Comparison of ENCODE assay signal across 29 cellular contexts in genomic region chr1:52145137-52145536, GRCh38. TPM values are rescaled to one million over a fixed set of nuclear protein-coding genes. Genes with fewer than 3 reads are reported as not detected.
DNase-seq lines count a peak whose midpoint lies in the region; ATAC-seq and TF ChIP-seq lines count a peak whose summit lies in the region.
"Had no signal": no experiment of that assay in that cellular context is flagged by ENCODE, and none has a peak within 500 bp of the region (broad histone marks: within the 10 kb centered on the region; RNA-seq: fewer than 3 reads in every experiment).

No MANE protein-coding gene starts in this region.

- no peaks in the 10 kb centered on the region for H3K9me3 Mint-ChIP-seq in activated CD8-positive, alpha-beta T cell treated with anti-CD3 and anti-CD28 coated beads, Interleukin-2, amount 10 ng/mL, durations not matched to agents 7 days and 5 days (ENCODE audit: insufficient read depth)
- H3K9me3 Mint-ChIP-seq: activated CD8-positive, alpha-beta T cell treated with anti-CD3 and anti-CD28 coated beads for 36 hours; activated T-helper 17 cell treated with anti-CD3 and anti-CD28 coated beads, Interleukin-2, amount 50 U/mL, for 72 hours; naive B cell; stimulated activated naive B cell treated with anti-CD40 and anti-IgM and Interleukin-4, amounts not matched to agents 10 μg/mL and 1 μg/mL and 100 μg/mL, for 72 hours; T-helper 2 cell treated with Interferon-gamma antibody and Interleukin-4, amounts not matched to agents 5 μg/mL and 100 μg/mL, for 36 hours had no signal

- 50% methylated on average over 2 of the region's 2 CpGs for WGBS in esophagus muscularis mucosa

- H3K4me2 ChIP-seq in neural cell (ENCODE audit: low read length), result peak overlapping the region; percentile 12

- peaks cover 48% of the 10 kb centered on the region for H3K79me2 ChIP-seq in neural cell (replicated peaks; ENCODE audit: insufficient read depth, low read length)

- no peak overlapping the region for H3K4me3 Mint-ChIP-seq in activated CD8-positive, alpha-beta T cell treated with anti-CD3 and anti-CD28 coated beads, Interleukin-2, amount 10 ng/mL, durations not matched to agents 7 days and 5 days
- H3K4me3 Mint-ChIP-seq: activated CD8-positive, alpha-beta T cell treated with anti-CD3 and anti-CD28 coated beads for 36 hours; activated T-helper 17 cell treated with anti-CD3 and anti-CD28 coated beads, Interleukin-2, amount 50 U/mL, for 72 hours; stimulated activated naive B cell treated with anti-CD40 and anti-IgM and Interleukin-4, amounts not matched to agents 10 μg/mL and 1 μg/mL and 100 μg/mL, for 72 hours; T-helper 2 cell treated with Interferon-gamma antibody and Interleukin-4, amounts not matched to agents 5 μg/mL and 100 μg/mL, for 36 hours had no signal

- H3K36me3 ChIP-seq in esophagus muscularis mucosa, result no peaks in the 10 kb centered on the region
- H3K36me3 ChIP-seq in neural cell (ENCODE audit: insufficient read depth, low read length), result no peaks in the 10 kb centered on the region
- H3K36me3 ChIP-seq: cardiac muscle cell, colonic mucosa, vagina had no signal

- DNase-seq in NCI-H748 (lab: John Stamatoyannopoulos, UW; ENCODE audit: unreplicated experiment) (peak; percentile 14), NCI-H748 treated with DMSO at 0.1 percent for 48 hours (lab: John Stamatoyannopoulos, UW) (no peak), HT-29 (ENCODE audit: low spot score) (peak; percentile 10), esophagus muscularis mucosa (ENCODE audit: extremely low spot score) (no peak), NCI-H1930 (lab: John Stamatoyannopoulos, UW) (no peak)
- DNase-seq in activated CD8-positive, alpha-beta T cell treated with anti-CD3 and anti-CD28 coated beads, Interleukin-2, amount 10 ng/mL, durations not matched to agents 7 days and 5 days, result no peak
- DNase-seq: activated CD8-positive, alpha-beta T cell treated with anti-CD3 and anti-CD28 coated beads for 36 hours; activated naive CD4-positive, alpha-beta T cell treated with anti-CD3 and anti-CD28 coated beads, Interleukin-2, amount 50 U/mL, for 16 hours; aorta; Calu3; colonic mucosa; effector CD4-positive, alpha-beta T cell; glutamatergic neuron; GOT3; left ventricle myocardium superior; naive B cell; NCI-H1105 treated with DMSO at 0.1 percent for 48 hours; NCI-H187 treated with DMSO at 0.1 percent for 48 hours; NCI-H226; NCI-H526 treated with DMSO at 0.1 percent for 48 hours; SHP77 treated with DMSO at 0.1 percent for 48 hours; stimulated activated naive B cell treated with anti-CD40 and anti-IgM and Interleukin-4, amounts not matched to agents 10 μg/mL and 1 μg/mL and 100 μg/mL, for 72 hours had no signal

- TF ChIP-seq CTCF in esophagus muscularis mucosa (IDR thresholded peaks at IDR 0.05) (no peak), neural cell (IDR thresholded peaks at IDR 0.05; ENCODE audit: poor library complexity, severe bottlenecking) (no peak)

- H3K4me3 ChIP-seq in esophagus muscularis mucosa, result peak overlapping the region in 2 of 4 donors; percentile 2 to 7
- peak overlapping the region; percentile 43 for H3K4me3 ChIP-seq in neural cell (ENCODE audit: low read length)
- H3K4me3 ChIP-seq: cardiac muscle cell, colonic mucosa, vagina had no signal

- H3K27me3 ChIP-seq in esophagus muscularis mucosa, result no peaks in the 10 kb centered on the region
- H3K27me3 ChIP-seq in neural cell (ENCODE audit: insufficient read depth, low read depth, low read length), result no peaks in the 10 kb centered on the region
- H3K27me3 ChIP-seq: cardiac muscle cell, colonic mucosa, vagina had no signal

- H3K27me3 Mint-ChIP-seq in activated CD8-positive, alpha-beta T cell treated with anti-CD3 and anti-CD28 coated beads, Interleukin-2, amount 10 ng/mL, durations not matched to agents 7 days and 5 days (ENCODE audit: low read depth), result peaks cover 14% of the 10 kb centered on the region
- H3K27me3 Mint-ChIP-seq: activated CD8-positive, alpha-beta T cell treated with anti-CD3 and anti-CD28 coated beads for 36 hours; activated T-helper 17 cell treated with anti-CD3 and anti-CD28 coated beads, Interleukin-2, amount 50 U/mL, for 72 hours had no signal

- no peak for TF ChIP-seq POLR2A in esophagus muscularis mucosa (IDR thresholded peaks at IDR 0.05; ENCODE audit: low read depth)

- H3K36me3 Mint-ChIP-seq in activated CD8-positive, alpha-beta T cell treated with anti-CD3 and anti-CD28 coated beads, Interleukin-2, amount 10 ng/mL, durations not matched to agents 7 days and 5 days (ENCODE audit: low read depth), result no peaks in the 10 kb centered on the region
- H3K36me3 Mint-ChIP-seq: naive B cell; stimulated activated naive B cell treated with anti-CD40 and anti-IgM and Interleukin-4, amounts not matched to agents 10 μg/mL and 1 μg/mL and 100 μg/mL, for 72 hours had no signal

- POLR2A ChIA-PET in activated CD8-positive, alpha-beta T cell treated with anti-CD3 and anti-CD28 coated beads, Interleukin-2, amount 10 ng/mL, durations not matched to agents 7 days and 5 days (lab: Charles Lee), result no interaction called here

- no peak for TF ChIP-seq RAD21 in neural cell (conservative IDR thresholded peaks at IDR 0.05)

- H3K9me3 ChIP-seq in esophagus muscularis mucosa (no peaks in the 10 kb centered on the region), neural cell (ENCODE audit: low read length) (no peaks in the 10 kb centered on the region)
- H3K9me3 ChIP-seq: colonic mucosa, vagina had no signal

- peak overlapping the region; percentile 98 to 99 (median 99) for H3K27ac ChIP-seq in esophagus muscularis mucosa (replicated peaks in 1 of 4)
- H3K27ac ChIP-seq in neural cell (ENCODE audit: low read length), result no peak overlapping the region
- H3K27ac ChIP-seq: C4-2B, cardiac muscle cell, colonic mucosa, vagina had no signal

- peaks cover 20% of the 10 kb centered on the region for H3K4me1 Mint-ChIP-seq in activated CD8-positive, alpha-beta T cell treated with anti-CD3 and anti-CD28 coated beads, Interleukin-2, amount 10 ng/mL, durations not matched to agents 7 days and 5 days (ENCODE audit: low read depth)

- H2AFZ ChIP-seq in neural cell (ENCODE audit: low read depth, low read length), result no peak overlapping the region

- CTCF ChIA-PET in activated CD8-positive, alpha-beta T cell treated with anti-CD3 and anti-CD28 coated beads, Interleukin-2, amount 10 ng/mL, durations not matched to agents 7 days and 5 days (lab: Charles Lee), result no interaction called here

- no peak overlapping the region for H3K27ac Mint-ChIP-seq in activated CD8-positive, alpha-beta T cell treated with anti-CD3 and anti-CD28 coated beads, Interleukin-2, amount 10 ng/mL, durations not matched to agents 7 days and 5 days
- H3K27ac Mint-ChIP-seq: activated CD8-positive, alpha-beta T cell treated with anti-CD3 and anti-CD28 coated beads for 36 hours; activated T-helper 17 cell treated with anti-CD3 and anti-CD28 coated beads, Interleukin-2, amount 50 U/mL, for 72 hours; naive B cell; stimulated activated naive B cell treated with anti-CD40 and anti-IgM and Interleukin-4, amounts not matched to agents 10 μg/mL and 1 μg/mL and 100 μg/mL, for 72 hours; T-helper 2 cell treated with Interferon-gamma antibody and Interleukin-4, amounts not matched to agents 5 μg/mL and 100 μg/mL, for 36 hours had no signal

- TF ChIP-seq EP300 in esophagus muscularis mucosa (IDR thresholded peaks at IDR 0.05) (no peak), neural cell (conservative IDR thresholded peaks at IDR 0.05; ENCODE audit: poor library complexity, severe bottlenecking) (no peak)

- no peaks in the 10 kb centered on the region for H3F3A ChIP-seq in neural cell (ENCODE audit: insufficient read depth, low read length, poor library complexity, severe bottlenecking)

- intact Hi-C loops in esophagus muscularis mucosa (cut with DNase I), result no loop called here

- no peak for ATAC-seq in HG02870 (IDR thresholded peaks at IDR 0.05; ENCODE audit: unreplicated experiment)
- no peak for ATAC-seq in activated CD8-positive, alpha-beta T cell treated with anti-CD3 and anti-CD28 coated beads, Interleukin-2, amount 10 ng/mL, durations not matched to agents 7 days and 5 days
- ATAC-seq: activated CD8-positive, alpha-beta T cell treated with anti-CD3 and anti-CD28 coated beads for 36 hours; activated T-helper 17 cell treated with anti-CD3 and anti-CD28 coated beads, Interleukin-2, amount 50 U/mL, for 72 hours; left ventricle myocardium superior; stimulated activated naive B cell treated with anti-CD40 and anti-IgM and Interleukin-4, amounts not matched to agents 10 μg/mL and 1 μg/mL and 100 μg/mL, for 72 hours had no signal

- no peaks in the 10 kb centered on the region for H4K20me1 ChIP-seq in neural cell (ENCODE audit: insufficient read depth)

- H3K4me1 ChIP-seq in esophagus muscularis mucosa, result peaks cover 23 to 87% (median 81%) of the 10 kb centered on the region in 4 donors
- H3K4me1 ChIP-seq: colonic mucosa had no signal

- H3K9me2 ChIP-seq in neural cell (ENCODE audit: insufficient read depth, low read length), result no peaks in the 10 kb centered on the region

- H3K9ac ChIP-seq in neural cell (ENCODE audit: low read length), result no peak overlapping the region

TF ChIP-seq in neural cell, 6 proteins besides CTCF, POLR2A, EP300 and RAD21 (continues in another document):
- no peak for TF ChIP-seq POLR2AphosphoS5 (IDR thresholded peaks at IDR 0.05)
- no peak for TF ChIP-seq EZH2 (IDR thresholded peaks at IDR 0.05; ENCODE audit: borderline replicate concordance, insufficient read depth, low read length, poor library complexity, severe bottlenecking)
- TF ChIP-seq MXI1 (conservative IDR thresholded peaks at IDR 0.05; ENCODE audit: poor library complexity, severe bottlenecking), result no peak

RNA-seq across cellular contexts. Expression of gene ZFYVE9, which starts 3.2 kb away (rescaled TPM):
- 5.3 and 6.3 TPM in 2 replicates for total RNA-seq in HT-29 (2014; rRNA removed; shearing (Covaris generic))
- total RNA-seq in esophagus muscularis mucosa, result 10 to 100 TPM; 38.1 to 54.8 (median 40.9) TPM
- polyA plus RNA-seq in neural cell, result 18.1 and 21.6 TPM in 2 replicates
- polyA minus RNA-seq in neural cell, result 81.1 and 91.5 TPM in 2 replicates
- total RNA-seq in activated CD8-positive, alpha-beta T cell treated with anti-CD3 and anti-CD28 coated beads, Interleukin-2, amount 10 ng/mL, durations not matched to agents 7 days and 5 days, result 1 to 10 TPM; 1.4 to 1.6 TPM

Comparison
In these comparisons a context has a peak if more than half of its experiments do, and no peak if none do; other contexts are left out.
1. DNase-seq: peak in NCI-H748 (single experiment) and HT-29 (single experiment); none in NCI-H748 treated with DMSO at 0.1 percent for 48 hours (single experiment), esophagus muscularis mucosa (single experiment), NCI-H1930 (0 of 2) and activated CD8-positive, alpha-beta T cell treated with anti-CD3 and anti-CD28 coated beads, Interleukin-2, amount 10 ng/mL, durations not matched to agents 7 days and 5 days (single experiment).